Comparison of ENCODE assay signal across 36 cellular contexts in genomic region chr11:95494856-95495255, GRCh38.
"Had no signal": no experiment of that assay in that cellular context is flagged by ENCODE, and none has a peak within 500 bp of the region (broad histone marks: within the 10 kb centered on the region; RNA-seq: fewer than 3 reads in every experiment).

No MANE protein-coding gene starts in this region.

- FAIRE-seq: TTC549 had no signal

- H3K4me3 ChIP-seq: ascending aorta had no signal

- H3K27ac Mint-ChIP-seq: activated B cell treated with CpG ODN at 0.5 μM for 24 hours; activated CD4-positive, alpha-beta memory T cell treated with anti-CD3 and anti-CD28 coated beads for 36 hours; activated CD4-positive, alpha-beta T cell treated with anti-CD3 and anti-CD28 coated beads, Interleukin-2, amount 10 ng/mL, durations not matched to agents 24 days and 14 days; activated CD8-positive, alpha-beta memory T cell treated with anti-CD3 and anti-CD28 coated beads, Interleukin-2, amount 10 ng/mL, durations not matched to agents 7 days and 5 days; activated CD8-positive, alpha-beta T cell treated with anti-CD3 and anti-CD28 coated beads for 36 hours; activated naive CD4-positive, alpha-beta T cell treated with anti-CD3 and anti-CD28 coated beads for 36 hours; activated naive CD4-positive, alpha-beta T cell treated with anti-CD3 and anti-CD28 coated beads, Interleukin-2, amount 50 U/mL, for 72 hours; activated naive CD8-positive, alpha-beta T cell treated with anti-CD3 and anti-CD28 coated beads for 36 hours; activated T-cell treated with anti-CD3 and anti-CD28 coated beads, Interleukin-2, amount 50 U/mL, for 72 hours; activated T-helper 1 cell treated with anti-CD3 and anti-CD28 coated beads, Interleukin-12 subunit alpha, Interleukin-12 subunit beta, Interleukin-2, Interleukin-4 antibody, amounts not matched to agents 30 ng/mL and 10 ng/mL and 1 ng/mL, durations not matched to agents 14 hours and 24 hours and 36 hours; activated T-helper 17 cell treated with anti-CD3 and anti-CD28 coated beads, Interleukin-2, amount 50 U/mL, for 72 hours; T-helper 1 cell treated with Interleukin-12 subunit alpha and Interleukin-12 subunit beta and Interleukin-4 antibody, amounts not matched to agents 30 μg/mL and 1 μg/mL, for 36 hours; T-helper 2 cell treated with Interferon-gamma antibody and Interleukin-4, amounts not matched to agents 5 μg/mL and 100 μg/mL, for 36 hours had no signal

- H3K27ac ChIP-seq: ascending aorta, VCaP had no signal

- H3K4me1 Mint-ChIP-seq: activated B cell treated with CpG ODN at 0.5 μM for 24 hours; activated CD8-positive, alpha-beta memory T cell treated with anti-CD3 and anti-CD28 coated beads, Interleukin-2, amount 10 ng/mL, durations not matched to agents 7 days and 5 days had no signal

- H3K4me3 Mint-ChIP-seq: activated B cell treated with CpG ODN at 0.5 μM for 24 hours; activated CD4-positive, alpha-beta memory T cell treated with anti-CD3 and anti-CD28 coated beads for 36 hours; activated CD4-positive, alpha-beta T cell treated with anti-CD3 and anti-CD28 coated beads, Interleukin-2, amount 10 ng/mL, durations not matched to agents 24 days and 14 days; activated CD8-positive, alpha-beta memory T cell treated with anti-CD3 and anti-CD28 coated beads, Interleukin-2, amount 10 ng/mL, durations not matched to agents 7 days and 5 days; activated CD8-positive, alpha-beta T cell treated with anti-CD3 and anti-CD28 coated beads for 36 hours; activated naive CD4-positive, alpha-beta T cell treated with anti-CD3 and anti-CD28 coated beads for 36 hours; activated naive CD8-positive, alpha-beta T cell treated with anti-CD3 and anti-CD28 coated beads for 36 hours; activated T-cell treated with anti-CD3 and anti-CD28 coated beads, Interleukin-2, amount 50 U/mL, for 4 hours; activated T-cell treated with anti-CD3 and anti-CD28 coated beads, Interleukin-2, amount 50 U/mL, for 72 hours; activated T-helper 1 cell treated with anti-CD3 and anti-CD28 coated beads, Interleukin-12 subunit alpha, Interleukin-12 subunit beta, Interleukin-2, Interleukin-4 antibody, amounts not matched to agents 30 ng/mL and 10 ng/mL and 1 ng/mL, durations not matched to agents 14 hours and 24 hours and 36 hours; activated T-helper 17 cell treated with anti-CD3 and anti-CD28 coated beads, Interleukin-2, amount 50 U/mL, for 72 hours; brain; T-helper 1 cell treated with Interleukin-12 subunit alpha and Interleukin-12 subunit beta and Interleukin-4 antibody, amounts not matched to agents 30 μg/mL and 1 μg/mL, for 36 hours; T-helper 2 cell treated with Interferon-gamma antibody and Interleukin-4, amounts not matched to agents 5 μg/mL and 100 μg/mL, for 36 hours had no signal

- H3K36me3 Mint-ChIP-seq: activated CD8-positive, alpha-beta memory T cell treated with anti-CD3 and anti-CD28 coated beads, Interleukin-2, amount 10 ng/mL, durations not matched to agents 7 days and 5 days; brain had no signal

- H3K27me3 ChIP-seq: ascending aorta had no signal

- H3K9me3 Mint-ChIP-seq: activated T-helper 17 cell treated with anti-CD3 and anti-CD28 coated beads, Interleukin-2, amount 50 U/mL, for 72 hours had no signal

- ATAC-seq: activated CD8-positive, alpha-beta memory T cell treated with anti-CD3 and anti-CD28 coated beads, Interleukin-2, amount 10 ng/mL, durations not matched to agents 7 days and 5 days; activated CD8-positive, alpha-beta T cell treated with anti-CD3 and anti-CD28 coated beads for 36 hours; activated naive CD4-positive, alpha-beta T cell treated with anti-CD3 and anti-CD28 coated beads, Interleukin-2, amount 50 U/mL, for 72 hours; activated T-cell treated with anti-CD3 and anti-CD28 coated beads, Interleukin-2, amount 50 U/mL, for 4 hours; activated T-cell treated with anti-CD3 and anti-CD28 coated beads, Interleukin-2, amount 50 U/mL, for 72 hours; activated T-helper 17 cell treated with anti-CD3 and anti-CD28 coated beads, Interleukin-2, amount 50 U/mL, for 72 hours had no signal

- H3K27me3 Mint-ChIP-seq: activated B cell treated with CpG ODN at 0.5 μM for 24 hours; activated CD4-positive, alpha-beta memory T cell treated with anti-CD3 and anti-CD28 coated beads for 36 hours; activated CD4-positive, alpha-beta T cell treated with anti-CD3 and anti-CD28 coated beads, Interleukin-2, amount 10 ng/mL, durations not matched to agents 24 days and 14 days; activated CD8-positive, alpha-beta T cell treated with anti-CD3 and anti-CD28 coated beads for 36 hours; activated T-helper 17 cell treated with anti-CD3 and anti-CD28 coated beads, Interleukin-2, amount 50 U/mL, for 72 hours had no signal

- H3K36me3 ChIP-seq: ascending aorta had no signal

- DNase-seq: activated B cell treated with CpG ODN at 0.5 μM for 24 hours; activated CD4-positive, alpha-beta memory T cell treated with anti-CD3 and anti-CD28 coated beads for 36 hours; activated CD4-positive, alpha-beta T cell treated with anti-CD3 and anti-CD28 coated beads for 4 hours; activated CD4-positive, alpha-beta T cell treated with anti-CD3 and anti-CD28 coated beads, Interleukin-2, amount 10 ng/mL, durations not matched to agents 24 days and 14 days; activated CD4-positive, alpha-beta T cell treated with anti-CD3 and anti-CD28 coated beads, Interleukin-2, amount 50 U/mL, for 1 hour; activated CD4-positive, alpha-beta T cell treated with anti-CD3 and anti-CD28 coated beads, Interleukin-2, amount 50 U/mL, for 4 hours; activated CD4-positive, CD25-positive, alpha-beta regulatory T cell treated with anti-CD3 and anti-CD28 coated beads, Interleukin-2, amount 50 U/mL, for 72 hours; activated CD8-positive, alpha-beta memory T cell treated with anti-CD3 and anti-CD28 coated beads for 24 hours; activated CD8-positive, alpha-beta memory T cell treated with anti-CD3 and anti-CD28 coated beads, Interleukin-2, amount 10 ng/mL, durations not matched to agents 7 days and 5 days; activated CD8-positive, alpha-beta T cell treated with anti-CD3 and anti-CD28 coated beads for 36 hours; activated effector memory CD4-positive, alpha-beta T cell treated with anti-CD3 and anti-CD28 coated beads, Interleukin-2, amount 50 U/mL, for 16 hours; activated gamma-delta T cell treated with Interleukin-2 at 50 U/mL for 16 hours; activated naive CD4-positive, alpha-beta T cell; activated naive CD4-positive, alpha-beta T cell treated with anti-CD3 and anti-CD28 coated beads for 36 hours; activated naive CD4-positive, alpha-beta T cell treated with anti-CD3 and anti-CD28 coated beads, Interleukin-2, amount 50 U/mL, for 16 hours; activated naive CD8-positive, alpha-beta T cell treated with anti-CD3 and anti-CD28 coated beads for 36 hours; activated T-cell treated with anti-CD3 and anti-CD28 coated beads for 4 hours; activated T-cell treated with anti-CD3 and anti-CD28 coated beads, Interleukin-2, amount 50 U/mL, for 1 hour; activated T-cell treated with anti-CD3 and anti-CD28 coated beads, Interleukin-2, amount 50 U/mL, for 4 hours; activated T-cell treated with anti-CD3 and anti-CD28 coated beads, Interleukin-2, amount 50 U/mL, for 72 hours; amygdala; anterior cingulate cortex; central memory CD4-positive, alpha-beta T cell; SW 1271; T-helper 1 cell; T-helper 2 cell; T-helper 9 cell had no signal
